Comparison of ENCODE assay signal across 26 cellular contexts in genomic region chr2:118988706-118989105, GRCh38. TPM values are rescaled to one million over a fixed set of nuclear protein-coding genes. Genes with fewer than 3 reads are reported as not detected.
"Had no signal": no experiment of that assay in that cellular context is flagged by ENCODE, and none has a peak within 500 bp of the region (broad histone marks: within the 10 kb centered on the region; RNA-seq: fewer than 3 reads in every experiment).

No MANE protein-coding gene starts in this region.

- DNase-seq: activated CD4-positive, alpha-beta T cell treated with anti-CD3 and anti-CD28 coated beads for 4 hours; activated CD4-positive, alpha-beta T cell treated with anti-CD3 and anti-CD28 coated beads, Interleukin-2, amount 50 U/mL, for 4 hours; activated naive CD4-positive, alpha-beta T cell; activated T-cell treated with anti-CD3 and anti-CD28 coated beads, Interleukin-2, amount 50 U/mL, for 4 hours; anterior cingulate cortex; cerebellar nuclear complex; cortex of kidney; hippocampal formation; lower lobe of right lung; mesenchymal stem cell; natural killer cell; occipital lobe; stimulated activated CD4-positive, alpha-beta T cell treated with anti-CD3 and anti-CD28 coated beads, Interleukin-1b, Interleukin-23, amount 100 ng/mL, for 48 hours; stimulated activated naive CD4-positive, alpha-beta T cell; T-helper 2 cell; transverse colon had no signal

- H3K9ac ChIP-seq: neural progenitor cell had no signal

- H2AFZ ChIP-seq: neural progenitor cell had no signal

- H3K4me3 ChIP-seq: lower lobe of right lung, neural progenitor cell, right atrium auricular region, smooth muscle cell, transverse colon, vagina had no signal

- H3K36me3 ChIP-seq: lower lobe of right lung, neural progenitor cell, right atrium auricular region, transverse colon, vagina had no signal

- H3K4me1 ChIP-seq: lower lobe of right lung, neural progenitor cell, right atrium auricular region, transverse colon, vagina had no signal

- H3K4me2 ChIP-seq: neural progenitor cell, smooth muscle cell had no signal

- H3K27me3 ChIP-seq: neural progenitor cell, right atrium auricular region, transverse colon, vagina had no signal

- ATAC-seq: activated T-cell treated with anti-CD3 and anti-CD28 coated beads, Interleukin-2, amount 50 U/mL, for 4 hours; activated T-helper 17 cell treated with anti-CD3 and anti-CD28 coated beads, Interleukin-2, amount 50 U/mL, for 72 hours; lower lobe of right lung; natural killer cell had no signal

- FAIRE-seq: bronchial epithelial cell, endothelial cell of umbilical vein had no signal

- H3K9me3 ChIP-seq: lower lobe of right lung, right atrium auricular region, transverse colon, vagina had no signal

- H3K27ac ChIP-seq: lower lobe of right lung, neural progenitor cell, right atrium auricular region, transverse colon, vagina had no signal

RNA-seq across cellular contexts. Expression of gene MARCO, which starts 46.7 kb away (rescaled TPM):
- total RNA-seq: activated T-helper 17 cell treated with anti-CD3 and anti-CD28 coated beads, Interleukin-2, amount 50 U/mL, for 72 hours; bronchial epithelial cell; endothelial cell of umbilical vein; fibroblast of lung; fibroblast of villous mesenchyme; pulmonary artery endothelial cell; smooth muscle cell had no signal
- polyA plus RNA-seq: endothelial cell of umbilical vein, fibroblast of lung, smooth muscle cell had no signal
